In the genomic region with DNA sequence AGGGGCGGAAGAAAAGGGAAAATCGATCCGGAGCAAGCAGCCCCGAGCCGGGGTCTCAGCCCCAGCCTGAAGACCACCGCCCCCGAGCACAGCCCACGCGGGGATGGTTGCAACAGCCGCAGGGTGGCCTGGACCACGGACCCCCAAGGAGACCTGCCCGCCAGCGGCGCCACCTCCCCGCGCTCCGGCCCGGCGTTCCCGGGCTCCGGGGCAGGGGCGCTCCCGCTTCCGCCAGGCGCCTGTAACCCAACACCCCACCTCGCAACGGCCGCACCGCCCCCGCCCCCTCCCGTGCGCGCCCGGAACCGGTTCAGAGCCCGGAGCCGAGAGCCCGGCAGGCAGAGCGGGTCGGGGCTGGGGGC, we compare ENCODE assay signal across 8 cellular contexts. TPM values are rescaled to one million over a fixed set of nuclear protein-coding genes. Genes with fewer than 3 reads are reported as not detected.
DNase-seq lines count a peak whose midpoint lies in the region; ATAC-seq and TF ChIP-seq lines count a peak whose summit lies in the region.

No MANE protein-coding gene starts in this region.

- no peaks in the 10 kb centered on the region for H3K9me3 ChIP-seq in mononuclear cell (ENCODE audit: low read depth, low read length)
- H3K9me3 ChIP-seq in tibial nerve: no peaks in the 10 kb centered on the region

- no peak for TF ChIP-seq EP300 in tibial nerve (IDR thresholded peaks at IDR 0.05)

- H3K4me3 ChIP-seq in Jurkat, Clone E6-1 (ENCODE audit: low read length): peak overlapping the region; percentile 80
- H3K4me3 ChIP-seq in mononuclear cell (ENCODE audit: low read length) (peak overlapping the region; percentile 74), tibial nerve (peak overlapping the region; percentile 73 to 88 (median 80))

- H3K27me3 ChIP-seq in mononuclear cell (ENCODE audit: insufficient read depth, low read length) (no peaks in the 10 kb centered on the region), tibial nerve (no peaks in the 10 kb centered on the region)

- H3K36me3 ChIP-seq in tibial nerve: peaks cover 0 to 6% (median 0%) of the 10 kb centered on the region in 3 donors

- ATAC-seq in GM18858 (IDR thresholded peaks at IDR 0.05; ENCODE audit: unreplicated experiment): no peak

- peak; percentile 64 for DNase-seq in EH (ENCODE audit: low read depth)
- DNase-seq in Jurkat, Clone E6-1 (ENCODE audit: low read depth, low spot score): no peak
- DNase-seq in activated CD4-positive, alpha-beta T cell treated with anti-CD3 and anti-CD28 coated beads for 48 hours: peak; percentile 60
- peak; percentile 32 for DNase-seq in effector CD4-positive, alpha-beta T cell
- DNase-seq in tibial nerve (ENCODE audit: low spot score in 2 of 2): peak; percentile 34 to 35
- no peak for DNase-seq in NK-92 treated with Interleukin-12 subunit alpha and Interleukin-12 subunit beta, amount 100 ng/mL, for 24 hours (lab: John Stamatoyannopoulos, UW)

- peak overlapping the region; percentile 78 to 97 (median 91) for H3K27ac ChIP-seq in tibial nerve

- TF ChIP-seq POLR2A in tibial nerve (IDR thresholded peaks at IDR 0.05): no peak

- H3K4me1 ChIP-seq in mononuclear cell (ENCODE audit: insufficient read depth, low read length): peaks cover 32% of the 10 kb centered on the region
- H3K4me1 ChIP-seq in tibial nerve: peaks cover 0 to 64% (median 22%) of the 10 kb centered on the region in 4 donors

- WGBS in tibial nerve, 2 donors: 0% methylated on average over 8 to 25 of the region's 40 CpGs

- no peak for TF ChIP-seq CTCF in tibial nerve (IDR thresholded peaks at IDR 0.05)

RNA-seq across cellular contexts. Expression of a gene that starts 0.6 kb away (rescaled TPM):
- polyA plus RNA-seq in Jurkat, Clone E6-1 (2012; ENCODE audit: insufficient read depth, insufficient read length): 86.5 TPM
- total RNA-seq in mononuclear cell (80.8 TPM), tibial nerve (100 to 1,000 TPM; 130 to 273 (median 152) TPM)

Comparison
In these comparisons a context has a peak if more than half of its experiments do, and no peak if none do; other contexts are left out.
1. DNase-seq: peak in EH (single experiment), activated CD4-positive, alpha-beta T cell treated with anti-CD3 and anti-CD28 coated beads for 48 hours (single experiment), effector CD4-positive, alpha-beta T cell (single experiment) and tibial nerve (2 of 2); none in Jurkat, Clone E6-1 (single experiment) and NK-92 treated with Interleukin-12 subunit alpha and Interleukin-12 subunit beta, amount 100 ng/mL, for 24 hours (single experiment).
2. Peak in every context shown above with its lines, with median percentiles within 50 percentile points of each other: H3K4me3 ChIP-seq.